In the genomic region with DNA sequence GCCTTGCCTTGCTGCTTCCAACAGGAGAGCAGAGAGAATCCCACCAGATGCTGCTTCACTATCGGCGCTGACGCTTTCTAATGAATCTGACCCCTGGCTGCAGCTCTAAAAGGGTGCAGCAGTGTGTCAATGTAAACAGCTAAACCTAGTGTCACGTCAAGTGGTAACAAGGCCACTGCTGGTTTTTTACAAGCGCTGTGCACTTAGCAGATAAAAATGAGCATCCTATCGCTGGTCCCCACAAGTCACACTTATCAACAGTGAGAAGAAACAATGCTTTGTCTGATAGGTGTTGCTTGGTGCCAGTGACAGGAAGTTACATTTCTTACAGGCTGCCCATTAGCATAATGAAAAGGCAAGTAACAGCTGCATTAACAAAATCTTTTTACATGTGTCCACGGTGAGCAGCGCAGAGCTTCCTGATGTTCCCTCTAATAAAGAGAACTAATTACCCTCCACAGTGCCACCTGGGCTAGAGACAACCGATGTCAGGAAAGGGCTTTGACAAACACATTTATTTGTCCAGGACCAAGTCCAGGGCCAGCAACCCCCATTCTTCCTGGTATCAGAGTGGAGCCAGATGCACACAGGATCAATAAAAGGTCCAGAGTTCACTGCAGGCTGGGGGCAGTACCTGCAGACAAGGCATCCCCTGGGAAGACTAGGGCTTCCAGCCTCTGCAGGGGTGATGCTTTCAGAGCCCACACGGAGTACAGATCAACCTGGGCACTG, we compare ENCODE assay signal across 12 cellular contexts.
A peak's percentile ranks its signal among the peaks of the same experiment; 100 is the strongest.
DNase-seq lines count a peak whose midpoint lies in the region; ATAC-seq and TF ChIP-seq lines count a peak whose summit lies in the region.
"Had no signal": no experiment of that assay in that cellular context is flagged by ENCODE, and none has a peak within 500 bp of the region (broad histone marks: within the 10 kb centered on the region; RNA-seq: fewer than 3 reads in every experiment).

No MANE protein-coding gene starts in this region.

- intact Hi-C loops in Right ventricle myocardium superior (cut with DNase I) = no loop called here
- intact Hi-C loops in left cardiac atrium (cut with DNase I) = no loop called here
- intact Hi-C loops in upper lobe of right lung (cut with DNase I) = no loop called here

- H3K9me3 ChIP-seq in upper lobe of right lung = no peaks in the 10 kb centered on the region
- H3K9me3 ChIP-seq: thyroid gland had no signal

- no peaks in the 10 kb centered on the region for H3K27me3 ChIP-seq in upper lobe of right lung
- H3K27me3 ChIP-seq: thyroid gland had no signal

- peak; percentile 10 for ATAC-seq in Right ventricle myocardium superior (ENCODE audit: poor library complexity)
- no peak for ATAC-seq in left cardiac atrium
- ATAC-seq in upper lobe of right lung = peak; percentile 44
- ATAC-seq in GM18520 (IDR thresholded peaks at IDR 0.05; ENCODE audit: unreplicated experiment) = no peak
- ATAC-seq: esophagus mucosa, T-helper 17 cell had no signal

- no peaks in the 10 kb centered on the region for H3K36me3 ChIP-seq in upper lobe of right lung
- H3K36me3 ChIP-seq: thyroid gland had no signal

- DNase-seq in Right ventricle myocardium superior = no peak
- DNase-seq in left cardiac atrium = no peak
- peak; percentile 37 for DNase-seq in NCI-H774 (lab: John Stamatoyannopoulos, UW)
- DNase-seq in germinal center (ENCODE audit: low spot score) = peak; percentile 32
- DNase-seq in upper lobe of right lung = no peak
- no peak for DNase-seq in H4 (ENCODE audit: low spot score)
- DNase-seq in AG08395 (ENCODE audit: low spot score) = no peak
- DNase-seq: HFFc6, T-helper 17 cell, thyroid gland had no signal

- H3K27ac ChIP-seq in upper lobe of right lung = no peak overlapping the region
- H3K27ac ChIP-seq: thyroid gland had no signal

- no peak overlapping the region for H3K4me3 ChIP-seq in upper lobe of right lung
- H3K4me3 ChIP-seq: thyroid gland had no signal

- H3K4me1 ChIP-seq in upper lobe of right lung = peaks cover 15% of the 10 kb centered on the region
- H3K4me1 ChIP-seq: thyroid gland had no signal

- no peak for TF ChIP-seq CTCF in upper lobe of right lung (IDR thresholded peaks at IDR 0.05)

Comparison
In these comparisons a context has a peak if more than half of its experiments do, and no peak if none do; other contexts are left out.
1. ATAC-seq: peak in Right ventricle myocardium superior (single experiment) and upper lobe of right lung (single experiment); none in left cardiac atrium (0 of 2) and GM18520 (single experiment).
2. DNase-seq: peak in NCI-H774 (single experiment) and germinal center (single experiment); none in Right ventricle myocardium superior (single experiment), left cardiac atrium (single experiment), upper lobe of right lung (single experiment), H4 (single experiment) and AG08395 (single experiment).